Comparison of ENCODE assay signal across 8 cellular contexts in the genomic region with DNA sequence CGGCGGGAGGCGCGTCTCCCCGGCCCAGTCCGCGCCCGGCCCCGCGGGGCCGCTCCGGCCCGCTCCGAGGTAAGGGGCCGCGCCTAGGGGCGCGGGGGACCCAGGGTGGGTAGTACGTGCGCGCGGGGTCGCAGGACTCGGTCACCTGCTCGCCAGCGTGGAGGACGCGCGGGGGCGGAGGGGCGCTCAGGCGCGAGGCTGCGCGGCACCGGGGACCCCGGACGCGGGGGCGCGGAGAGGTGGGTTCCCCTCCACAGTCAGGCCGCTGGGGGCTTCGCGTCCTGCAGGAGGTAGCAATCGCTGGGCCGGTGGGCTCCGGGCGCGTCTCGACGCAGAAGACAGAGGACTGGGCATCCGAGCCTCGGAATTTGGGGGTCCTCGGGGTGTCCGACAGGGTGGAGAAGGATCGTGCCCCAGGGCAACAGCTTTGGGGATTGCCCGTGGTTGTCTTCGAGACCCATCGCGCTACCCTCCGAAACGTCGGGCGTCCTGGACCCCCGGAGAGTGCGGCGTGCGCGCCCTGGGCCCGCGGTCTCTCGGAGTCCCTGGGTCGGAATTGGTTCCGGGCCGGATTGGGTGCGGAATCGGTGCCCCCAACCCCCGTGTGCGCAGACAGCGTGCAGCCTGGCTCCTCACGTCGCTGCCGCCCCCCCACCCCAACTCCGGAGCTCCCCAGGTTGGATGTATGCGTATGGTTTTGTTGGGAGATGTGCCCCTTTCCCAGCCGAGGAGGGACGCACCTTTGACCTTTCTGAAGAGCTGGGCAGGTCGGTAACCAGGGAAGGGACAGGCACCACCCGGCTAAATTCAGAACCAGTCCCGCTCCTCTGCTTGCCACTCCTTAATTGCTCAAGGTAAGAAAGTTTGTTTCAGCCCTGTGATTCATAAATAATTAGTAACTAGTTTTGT. TPM values are rescaled to one million over a fixed set of nuclear protein-coding genes. Genes with fewer than 3 reads are reported as not detected.
A peak's percentile ranks its signal among the peaks of the same experiment; 100 is the strongest.
DNase-seq lines count a peak whose midpoint lies in the region; ATAC-seq and TF ChIP-seq lines count a peak whose summit lies in the region.

No MANE protein-coding gene starts in this region.

- H3K9me3 ChIP-seq in iPS-15b (ENCODE audit: control insufficient read depth, insufficient read depth, low read length) (no peaks in the 10 kb centered on the region), spleen (no peaks in the 10 kb centered on the region)

- peaks cover 50% of the 10 kb centered on the region for H3K27me3 ChIP-seq in iPS-15b (ENCODE audit: control insufficient read depth, insufficient read depth, low read length)
- peaks cover 3 to 70% (median 23%) of the 10 kb centered on the region in 7 donors for H3K27me3 ChIP-seq in spleen (replicated peaks in 1 of 7)

- peaks cover 9% of the 10 kb centered on the region for H3K4me1 Mint-ChIP-seq in activated naive CD8-positive, alpha-beta T cell treated with anti-CD3 and anti-CD28 coated beads, Interleukin-2, amount 10 ng/mL, durations not matched to agents 7 days and 5 days

- H3K9ac ChIP-seq in iPS-15b (ENCODE audit: low read depth, low read length): no peak overlapping the region

- 4 to 12% (median 5%) methylated on average over 17 to 90 of the region's 90 CpGs for WGBS in spleen, 5 donors

- intact Hi-C loops in spleen (cut with DNase I; ENCODE audit: low total_unique reads): no loop called here

- H3K27ac Mint-ChIP-seq in activated naive CD8-positive, alpha-beta T cell treated with anti-CD3 and anti-CD28 coated beads, Interleukin-2, amount 10 ng/mL, durations not matched to agents 7 days and 5 days: no peak overlapping the region

- H3K27ac ChIP-seq in spleen: peak overlapping the region in 2 of 8 donors; percentile 4 to 64

- H3K36me3 ChIP-seq in iPS-15b (ENCODE audit: control insufficient read depth, insufficient read depth, low read length): no peaks in the 10 kb centered on the region
- no peaks in the 10 kb centered on the region for H3K36me3 ChIP-seq in spleen

- DNase-seq in HT1080 (ENCODE audit: low read depth): peak; percentile 18
- DNase-seq in activated naive CD8-positive, alpha-beta T cell treated with anti-CD3 and anti-CD28 coated beads, Interleukin-2, amount 10 ng/mL, durations not matched to agents 7 days and 5 days: peak; percentile 45
- no peak for DNase-seq in spleen
- no peak for DNase-seq in cerebellar cortex (ENCODE audit: low spot score)
- DNase-seq in GM19238 (ENCODE audit: insufficient read length, low spot score): no peak

- POLR2A ChIA-PET in activated naive CD8-positive, alpha-beta T cell treated with anti-CD3 and anti-CD28 coated beads, Interleukin-2, amount 10 ng/mL, durations not matched to agents 7 days and 5 days (lab: Charles Lee): no interaction called here

- H3K4me3 Mint-ChIP-seq in activated naive CD8-positive, alpha-beta T cell treated with anti-CD3 and anti-CD28 coated beads, Interleukin-2, amount 10 ng/mL, durations not matched to agents 7 days and 5 days: peak overlapping the region; percentile 63

- no peak for ATAC-seq in activated naive CD8-positive, alpha-beta T cell treated with anti-CD3 and anti-CD28 coated beads, Interleukin-2, amount 10 ng/mL, durations not matched to agents 7 days and 5 days (ENCODE audit: low read depth)
- no peak for ATAC-seq in activated CD4-positive, CD25-positive, alpha-beta regulatory T cell treated with anti-CD3 and anti-CD28 coated beads, Interleukin-2, amount 50 U/mL, for 24 hours
- ATAC-seq in GM19395 (IDR thresholded peaks at IDR 0.05; ENCODE audit: unreplicated experiment): no peak

- H3K9me3 Mint-ChIP-seq in activated naive CD8-positive, alpha-beta T cell treated with anti-CD3 and anti-CD28 coated beads, Interleukin-2, amount 10 ng/mL, durations not matched to agents 7 days and 5 days: no peaks in the 10 kb centered on the region

- TF ChIP-seq POLR2A in spleen (IDR thresholded peaks at IDR 0.05): no peak

- TF ChIP-seq CTCF in spleen (IDR thresholded peaks at IDR 0.05 in 8 of 11, conservative IDR thresholded peaks at IDR 0.05 in 3 of 11): no peak

- H3K27me3 Mint-ChIP-seq in activated naive CD8-positive, alpha-beta T cell treated with anti-CD3 and anti-CD28 coated beads, Interleukin-2, amount 10 ng/mL, durations not matched to agents 7 days and 5 days: peaks cover 43% of the 10 kb centered on the region

- H3K4me1 ChIP-seq in iPS-15b (ENCODE audit: control insufficient read depth, insufficient read depth, low read length) (peaks cover 5% of the 10 kb centered on the region), spleen (peaks cover 4 to 39% (median 24%) of the 10 kb centered on the region in 6 donors)

- peak overlapping the region; percentile 72 for H3K4me3 ChIP-seq in iPS-15b (ENCODE audit: low read depth, low read length)
- peak overlapping the region; percentile 33 to 72 (median 52) for H3K4me3 ChIP-seq in spleen

- H3K36me3 Mint-ChIP-seq in activated naive CD8-positive, alpha-beta T cell treated with anti-CD3 and anti-CD28 coated beads, Interleukin-2, amount 10 ng/mL, durations not matched to agents 7 days and 5 days: no peaks in the 10 kb centered on the region

RNA-seq across cellular contexts. Expression of gene NPAS2, which starts 0.7 kb away (rescaled TPM):
- 41.2 and 63.1 TPM in 2 replicates for total RNA-seq in HT1080 (2014; rRNA removed; shearing (Covaris generic))
- 115 and 128 TPM in 2 replicates for polyA plus RNA-seq in HT1080 (2015; cell fraction: cytosol; rRNA removed)
- 113 and 127 TPM in 2 replicates for polyA plus RNA-seq in HT1080 (2015; cell fraction: nucleus; rRNA removed)
- 1 to 10 TPM; 4.2 to 4.9 TPM for total RNA-seq in activated naive CD8-positive, alpha-beta T cell treated with anti-CD3 and anti-CD28 coated beads, Interleukin-2, amount 10 ng/mL, durations not matched to agents 7 days and 5 days
- 10 to 100 TPM in 4 of 7 donors, 1 to 10 TPM in 3; 7.5 to 24.1 (median 10.6) TPM for total RNA-seq in spleen
- 1 to 10 TPM; 2.4 to 3.7 (median 2.8) TPM for polyA plus RNA-seq in spleen

Comparison
In these comparisons a context has a peak if more than half of its experiments do, and no peak if none do; other contexts are left out.
1. DNase-seq: peak in HT1080 (single experiment) and activated naive CD8-positive, alpha-beta T cell treated with anti-CD3 and anti-CD28 coated beads, Interleukin-2, amount 10 ng/mL, durations not matched to agents 7 days and 5 days (single experiment); none in spleen (single experiment), cerebellar cortex (single experiment) and GM19238 (single experiment).